ENCODE assay signal across 9 cellular contexts in the genomic region with DNA sequence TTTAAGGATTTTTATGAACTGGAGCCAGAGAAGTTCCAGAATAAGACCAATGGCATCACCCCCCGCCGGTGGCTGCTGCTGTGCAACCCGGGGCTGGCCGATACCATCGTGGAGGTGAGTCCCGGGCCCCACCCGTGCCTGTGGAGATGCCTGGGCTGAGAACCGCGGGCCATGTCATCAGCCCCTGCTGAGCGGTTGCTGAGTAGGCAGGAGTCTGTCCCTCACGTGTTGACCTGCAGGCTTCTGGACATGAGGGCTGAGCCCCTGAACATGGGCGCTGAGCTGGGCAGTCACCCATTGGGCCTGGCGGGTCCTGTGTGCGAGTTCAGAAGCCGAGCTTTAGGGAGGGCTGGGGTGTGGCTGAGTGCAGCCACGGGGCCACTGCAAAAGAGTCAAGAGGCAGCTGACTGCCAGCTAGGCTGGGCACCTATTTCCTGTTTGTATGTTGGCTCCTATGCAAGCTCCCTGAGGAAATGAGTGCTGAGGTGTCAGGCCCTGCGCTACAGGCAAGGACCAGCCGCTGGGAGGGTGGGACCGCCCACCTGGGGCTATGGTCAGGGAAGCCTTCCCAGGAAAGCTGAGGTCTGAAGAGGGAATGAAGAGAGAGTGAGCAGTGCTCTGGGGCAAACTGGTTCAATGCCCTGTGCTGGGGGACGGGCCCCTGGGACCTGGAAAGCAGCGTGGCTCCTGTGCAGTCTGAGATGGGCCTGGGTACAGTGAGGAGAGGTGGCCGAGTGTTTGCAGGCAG. TPM values are rescaled to one million over a fixed set of nuclear protein-coding genes. Genes with fewer than 3 reads are reported as not detected.
DNase-seq lines count a peak whose midpoint lies in the region; ATAC-seq and TF ChIP-seq lines count a peak whose summit lies in the region.
"Had no signal": no experiment of that assay in that cellular context is flagged by ENCODE, and none has a peak within 500 bp of the region (broad histone marks: within the 10 kb centered on the region; RNA-seq: fewer than 3 reads in every experiment).

No MANE protein-coding gene starts in this region.

- peaks cover 73% of the 10 kb centered on the region for H3K36me3 Mint-ChIP-seq in CD8-positive, alpha-beta T cell
- H3K36me3 Mint-ChIP-seq in activated B cell treated with CpG ODN at 0.5 μM for 24 hours (ENCODE audit: low read depth) (peaks cover 61% of the 10 kb centered on the region), immature natural killer cell (peaks cover 0 to 27% (median 16%) of the 10 kb centered on the region in 3 donors)

- H3K4me3 ChIP-seq in CD8-positive, alpha-beta T cell (ENCODE audit: low read depth, low read length) = no peak overlapping the region

- no peaks in the 10 kb centered on the region for H3K27me3 ChIP-seq in CD8-positive, alpha-beta T cell (ENCODE audit: insufficient read depth, low read length)

- no peak overlapping the region for H3K27ac ChIP-seq in CD8-positive, alpha-beta T cell (ENCODE audit: low read depth, low read length)

- H3K9me3 ChIP-seq in CD8-positive, alpha-beta T cell (ENCODE audit: low read length) = no peaks in the 10 kb centered on the region

- POLR2A ChIA-PET in CD8-positive, alpha-beta T cell (lab: Charles Lee) = interaction anchor here (0.8 kb wide), 1 partner anchor 21 kb away, joined by 3 read pairs; no protein-coding TSS in a partner anchor
- POLR2A ChIA-PET in activated B cell treated with CpG ODN at 0.5 μM for 24 hours (lab: Charles Lee) = interaction anchor here (0.9 to 1.0 kb wide), 3 partner anchors 35 to 87 kb away, joined by 4 to 5 read pairs (median 5); partner anchors contain the start of genes ENTPD6 and PYGB

- no peaks in the 10 kb centered on the region for H3K27me3 Mint-ChIP-seq in CD8-positive, alpha-beta T cell (ENCODE audit: low read depth)
- H3K27me3 Mint-ChIP-seq in activated B cell treated with CpG ODN at 0.5 μM for 24 hours (no peaks in the 10 kb centered on the region), immature natural killer cell (ENCODE audit: low read depth in 3 of 3) (peaks cover 2 to 6% (median 5%) of the 10 kb centered on the region in 3 donors)

- ATAC-seq in CD8-positive, alpha-beta T cell = peak; percentile 20
- ATAC-seq in HG02642 (IDR thresholded peaks at IDR 0.05; ENCODE audit: poor library complexity, unreplicated experiment) (peak; percentile 2), activated B cell treated with CpG ODN at 0.5 μM for 24 hours (ENCODE audit: low read depth) (no peak), HG02884 (IDR thresholded peaks at IDR 0.05; ENCODE audit: unreplicated experiment) (no peak)

- intact Hi-C loops in CD8-positive, alpha-beta T cell (cut with DNase I, micrococcal nuclease) = no loop called here
- intact Hi-C loops in activated B cell treated with CpG ODN at 0.5 μM for 24 hours (cut with micrococcal nuclease) = no loop called here

- H3K4me1 Mint-ChIP-seq in CD8-positive, alpha-beta T cell (ENCODE audit: low read depth) = no peaks in the 10 kb centered on the region
- H3K4me1 Mint-ChIP-seq in activated B cell treated with CpG ODN at 0.5 μM for 24 hours (peaks cover 27% of the 10 kb centered on the region), immature natural killer cell (no peaks in the 10 kb centered on the region)

- H3K9me3 Mint-ChIP-seq in CD8-positive, alpha-beta T cell = no peaks in the 10 kb centered on the region
- no peaks in the 10 kb centered on the region for H3K9me3 Mint-ChIP-seq in activated B cell treated with CpG ODN at 0.5 μM for 24 hours
- H3K9me3 Mint-ChIP-seq in immature natural killer cell = no peaks in the 10 kb centered on the region

- no peaks in the 10 kb centered on the region for H3K4me1 ChIP-seq in CD8-positive, alpha-beta T cell (ENCODE audit: insufficient read depth, low read length)

- no peak overlapping the region for H3K4me3 Mint-ChIP-seq in CD8-positive, alpha-beta T cell
- no peak overlapping the region for H3K4me3 Mint-ChIP-seq in activated B cell treated with CpG ODN at 0.5 μM for 24 hours
- no peak overlapping the region for H3K4me3 Mint-ChIP-seq in immature natural killer cell

- no peak for DNase-seq in CD8-positive, alpha-beta T cell
- peak; percentile 13 for DNase-seq in activated B cell treated with CpG ODN at 0.5 μM for 24 hours
- DNase-seq in myocyte (ENCODE audit: low read depth) = peak; percentile 11
- DNase-seq in Kasumi-1 (lab: John Stamatoyannopoulos, UW) = no peak
- DNase-seq in immature natural killer cell = no peak
- no peak for DNase-seq in NCI-H226
- DNase-seq: H7 had no signal

- peak overlapping the region; percentile 32 for H3K27ac Mint-ChIP-seq in CD8-positive, alpha-beta T cell
- H3K27ac Mint-ChIP-seq in activated B cell treated with CpG ODN at 0.5 μM for 24 hours = peak overlapping the region; percentile 12
- H3K27ac Mint-ChIP-seq in immature natural killer cell = peak overlapping the region in 3 of 6 donors; percentile 17 to 73 (median 24)

- H3K36me3 ChIP-seq in CD8-positive, alpha-beta T cell (ENCODE audit: insufficient read depth, low read length) = peaks cover 47% of the 10 kb centered on the region

- no peak for TF ChIP-seq CTCF in CD8-positive, alpha-beta T cell (IDR thresholded peaks at IDR 0.05)
- TF ChIP-seq CTCF in activated B cell treated with CpG ODN at 0.5 μM for 24 hours (IDR thresholded peaks at IDR 0.05) = no peak

- CTCF ChIA-PET in CD8-positive, alpha-beta T cell (lab: Charles Lee) = interaction anchor here (3.4 kb wide), 1 partner anchor 12 kb away, joined by 15 read pairs; no protein-coding TSS in a partner anchor
- CTCF ChIA-PET in activated B cell treated with CpG ODN at 0.5 μM for 24 hours (lab: Charles Lee) = no interaction called here

RNA-seq across cellular contexts. Expression of gene PYGB, which starts 34.3 kb away (rescaled TPM):
- 10 to 100 TPM; 35.2 to 39.2 TPM for total RNA-seq in CD8-positive, alpha-beta T cell
- 21.5 and 23.5 TPM in 2 replicates for total RNA-seq in activated B cell treated with CpG ODN at 0.5 μM for 24 hours
- total RNA-seq in myocyte = 48.9 and 55.6 TPM in 2 replicates
- 93.4 TPM for polyA plus RNA-seq in myocyte (2012)
- 10 to 100 TPM; 39.3 to 56.0 (median 51.0) TPM for polyA plus RNA-seq in immature natural killer cell

Comparison
In these comparisons a context has a peak if more than half of its experiments do, and no peak if none do; other contexts are left out.
1. ATAC-seq: peak in CD8-positive, alpha-beta T cell (single experiment) and HG02642 (single experiment); none in activated B cell treated with CpG ODN at 0.5 μM for 24 hours (single experiment) and HG02884 (single experiment).
2. DNase-seq: peak in activated B cell treated with CpG ODN at 0.5 μM for 24 hours (single experiment) and myocyte (single experiment); none in CD8-positive, alpha-beta T cell (0 of 7), Kasumi-1 (0 of 2), immature natural killer cell (0 of 3) and NCI-H226 (single experiment).